ENCODE assay signal across 8 cellular contexts in the genomic region with DNA sequence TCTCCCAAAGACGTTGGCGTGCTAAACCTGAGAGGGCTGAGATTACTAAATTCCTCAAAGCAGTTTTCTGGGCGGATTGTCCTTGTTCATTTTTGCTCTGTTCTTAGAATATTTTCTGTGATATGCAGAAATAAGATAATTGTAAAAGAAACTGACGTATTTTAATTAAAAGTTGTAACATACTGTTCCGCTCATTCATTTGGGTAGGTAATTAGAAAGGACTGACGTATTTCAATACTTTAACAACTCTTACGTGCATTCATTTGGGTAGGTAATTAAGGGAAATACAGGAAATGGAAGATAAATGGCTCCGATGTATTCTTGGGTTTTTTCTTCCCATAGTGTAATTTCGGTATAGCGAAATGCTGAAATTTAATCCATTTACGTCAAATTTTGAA. TPM values are rescaled to one million over a fixed set of nuclear protein-coding genes. Genes with fewer than 3 reads are reported as not detected.
DNase-seq lines count a peak whose midpoint lies in the region; ATAC-seq and TF ChIP-seq lines count a peak whose summit lies in the region.

No MANE protein-coding gene starts in this region.

- H2BK120ac ChIP-seq in mesendoderm (ENCODE audit: low read depth, low read length), result no peak overlapping the region

- H3K36me3 ChIP-seq in cardiac muscle cell (no peaks in the 10 kb centered on the region), brain microvascular endothelial cell (replicated peaks) (no peaks in the 10 kb centered on the region), mesendoderm (ENCODE audit: control insufficient read depth, insufficient read depth, low read length) (no peaks in the 10 kb centered on the region), upper lobe of right lung (no peaks in the 10 kb centered on the region)

- H3K9me3 ChIP-seq in cardiac muscle cell (ENCODE audit: low read depth), result no peaks in the 10 kb centered on the region
- H3K9me3 ChIP-seq in upper lobe of right lung, result no peaks in the 10 kb centered on the region

- H3K27me3 ChIP-seq in cardiac muscle cell (no peaks in the 10 kb centered on the region), brain microvascular endothelial cell (replicated peaks) (no peaks in the 10 kb centered on the region), mesendoderm (ENCODE audit: insufficient read depth, low read length, poor library complexity) (no peaks in the 10 kb centered on the region), upper lobe of right lung (no peaks in the 10 kb centered on the region)

- H3K79me2 ChIP-seq in mesendoderm (ENCODE audit: control insufficient read depth, insufficient read depth, low read length), result peaks cover 13% of the 10 kb centered on the region

- no peak overlapping the region for H3K27ac ChIP-seq in cardiac muscle cell
- H3K27ac ChIP-seq in brain microvascular endothelial cell, result peak overlapping the region; percentile 49
- H3K27ac ChIP-seq in mesendoderm (ENCODE audit: low read depth, low read length), result peak overlapping the region; percentile 63
- peak overlapping the region; percentile 99 for H3K27ac ChIP-seq in upper lobe of right lung

- peaks cover 13% of the 10 kb centered on the region for H3K4me1 ChIP-seq in cardiac muscle cell (ENCODE audit: low read depth)
- peaks cover 5% of the 10 kb centered on the region for H3K4me1 ChIP-seq in mesendoderm (ENCODE audit: control insufficient read depth, low read depth, low read length)
- H3K4me1 ChIP-seq in upper lobe of right lung, result peaks cover 60% of the 10 kb centered on the region

- H2AK5ac ChIP-seq in mesendoderm (ENCODE audit: low read length), result no peak overlapping the region

- no peak overlapping the region for H3K4ac ChIP-seq in mesendoderm (ENCODE audit: low read depth, low read length)

- no peak overlapping the region for H4K8ac ChIP-seq in mesendoderm (ENCODE audit: low read depth, low read length)

- ATAC-seq in upper lobe of right lung (no peak), left colon (no peak)

- no peak for TF ChIP-seq CTCF in cardiac muscle cell (IDR thresholded peaks at IDR 0.05; ENCODE audit: low read depth, low read length)
- no peak for TF ChIP-seq CTCF in brain microvascular endothelial cell (IDR thresholded peaks at IDR 0.05; ENCODE audit: low read depth, low read length, missing control alignments)
- TF ChIP-seq CTCF in upper lobe of right lung (IDR thresholded peaks at IDR 0.05), result no peak

- H3K79me1 ChIP-seq in mesendoderm (ENCODE audit: low read length), result peaks cover 9% of the 10 kb centered on the region

- H3K4me2 ChIP-seq in mesendoderm (ENCODE audit: low read length), result peak overlapping the region; percentile 77

- no peak overlapping the region for H2BK5ac ChIP-seq in mesendoderm (ENCODE audit: low read length)

- H3K23ac ChIP-seq in mesendoderm (ENCODE audit: low read length), result no peak overlapping the region

- in situ Hi-C loops in brain microvascular endothelial cell (cut with HindIII; ENCODE audit: low pct_ligation_motif_present, low sequenced_read_pairs), result no loop called here

- peak overlapping the region; percentile 81 for H3K9ac ChIP-seq in mesendoderm (ENCODE audit: low read length)

- no peak overlapping the region for H3K18ac ChIP-seq in mesendoderm (ENCODE audit: low read length)

- intact Hi-C loops in cardiac septum (cut with DNase I) (no loop called here), upper lobe of right lung (cut with DNase I) (no loop called here), left colon (cut with DNase I, micrococcal nuclease) (no loop called here)

- H4K5ac ChIP-seq in mesendoderm (ENCODE audit: low read length), result no peak overlapping the region

- no peak for DNase-seq in cardiac muscle cell (ENCODE audit: low read depth in 1 of 2, low spot score in 1 of 2)
- DNase-seq in cardiac septum (ENCODE audit: low spot score), result no peak
- DNase-seq in brain microvascular endothelial cell, result no peak
- DNase-seq in mesendoderm, result no peak
- DNase-seq in upper lobe of right lung, result no peak
- DNase-seq in left colon, result no peak
- DNase-seq in A172 (ENCODE audit: low spot score), result no peak
- DNase-seq in NCI-H1092 treated with DMSO at 0.1 percent for 48 hours (lab: John Stamatoyannopoulos, UW), result no peak

- H3K4me3 ChIP-seq in cardiac muscle cell, result peak overlapping the region; percentile 88
- peak overlapping the region; percentile 87 for H3K4me3 ChIP-seq in brain microvascular endothelial cell (ENCODE audit: low read depth, low read length)
- peak overlapping the region; percentile 70 for H3K4me3 ChIP-seq in mesendoderm (ENCODE audit: low read length)
- H3K4me3 ChIP-seq in upper lobe of right lung, result peak overlapping the region; percentile 100

- no peak overlapping the region for H2BK15ac ChIP-seq in mesendoderm (replicated peaks; ENCODE audit: low read depth)

- no CpG with 5 or more reads among the region's 11 CpGs for WGBS in mesendoderm (ENCODE audit: extremely low coverage, insufficient coverage, low lambda C conversion rate)

- peak overlapping the region; percentile 87 for H3K56ac ChIP-seq in mesendoderm (ENCODE audit: low read length)

RNA-seq across cellular contexts. Expression of gene OSTF1, which starts 1.1 kb away (rescaled TPM):
- total RNA-seq in cardiac muscle cell (19.2 and 20.5 TPM in 2 replicates), cardiac septum (25.5 TPM), upper lobe of right lung (77.8 TPM), left colon (10 to 100 TPM; 69.4 to 75.1 TPM)
- polyA plus RNA-seq in cardiac muscle cell, result 34.4 and 37.1 TPM in 2 replicates
- polyA plus RNA-seq in mesendoderm (2013, experiment 1 of 2), result 16.5 TPM
- 17.2 TPM for polyA plus RNA-seq in mesendoderm (2013, experiment 2 of 2)
- total RNA-seq in A172 (2014; rRNA removed; shearing (Covaris generic)), result 12.1 and 12.9 TPM in 2 replicates

RNA-seq across cellular contexts. Expression of gene NMRK1, which starts 1.4 kb away (rescaled TPM):
- total RNA-seq in cardiac muscle cell (8.5 and 9.0 TPM in 2 replicates), cardiac septum (10.7 TPM), upper lobe of right lung (40.4 TPM), left colon (10 to 100 TPM; 17.0 to 28.4 TPM)
- polyA plus RNA-seq in cardiac muscle cell, result 20.6 and 32.6 TPM in 2 replicates
- polyA plus RNA-seq in mesendoderm (2013, experiment 1 of 2), result 7.8 TPM
- polyA plus RNA-seq in mesendoderm (2013, experiment 2 of 2), result 7.5 TPM
- 16.0 and 21.5 TPM in 2 replicates for total RNA-seq in A172 (2014; rRNA removed; shearing (Covaris generic))
